In genomic region chr11:134481135-134481534, GRCh38 we compare ENCODE assay signal across 23 cellular contexts.
"Had no signal": no experiment of that assay in that cellular context is flagged by ENCODE, and none has a peak within 500 bp of the region (broad histone marks: within the 10 kb centered on the region; RNA-seq: fewer than 3 reads in every experiment).

No MANE protein-coding gene starts in this region.

- H3K4me3 Mint-ChIP-seq: activated CD4-positive, alpha-beta memory T cell treated with anti-CD3 and anti-CD28 coated beads, Interleukin-2, amount 10 ng/mL, durations not matched to agents 7 days and 5 days; activated CD4-positive, alpha-beta T cell treated with anti-CD3 and anti-CD28 coated beads, Interleukin-2, amount 10 ng/mL, durations not matched to agents 24 days and 14 days; activated naive CD8-positive, alpha-beta T cell treated with anti-CD3 and anti-CD28 coated beads, Interleukin-2, amount 50 U/mL, for 24 hours; activated T-helper 1 cell treated with anti-CD3 and anti-CD28 coated beads, Interleukin-12 subunit alpha, Interleukin-12 subunit beta, Interleukin-2, Interleukin-4 antibody, amounts not matched to agents 30 ng/mL and 10 ng/mL and 1 ng/mL, durations not matched to agents 14 hours and 24 hours and 36 hours; dendritic cell treated with granulocyte-macrophage colony-stimulating factor and Interleukin-4, amounts not matched to agents 40 ng/mL and 50 ng/mL, for 4 days; naive thymus-derived CD4-positive, alpha-beta T cell; neural crest cell; T-helper 17 cell had no signal

- H3K4me1 ChIP-seq: body of pancreas, left lung, upper lobe of right lung had no signal

- ATAC-seq: activated CD4-positive, CD25-positive, alpha-beta regulatory T cell treated with anti-CD3 and anti-CD28 coated beads, Interleukin-2, amount 50 U/mL, for 24 hours; activated naive CD8-positive, alpha-beta T cell treated with anti-CD3 and anti-CD28 coated beads, Interleukin-2, amount 50 U/mL, for 24 hours; body of pancreas; esophagus mucosa; left lung; naive thymus-derived CD4-positive, alpha-beta T cell; stimulated activated naive CD8-positive, alpha-beta T cell treated with anti-CD3 and anti-CD28 coated beads, Interleukin-15, Interleukin-2, amounts not matched to agents 100 U/mL and 50 U/mL, for 24 hours; T-helper 17 cell; upper lobe of right lung had no signal

- H3K36me3 ChIP-seq: left lung, upper lobe of right lung had no signal

- H3K4me1 Mint-ChIP-seq: activated CD4-positive, alpha-beta memory T cell treated with anti-CD3 and anti-CD28 coated beads, Interleukin-2, amount 10 ng/mL, durations not matched to agents 7 days and 5 days; activated CD4-positive, alpha-beta T cell treated with anti-CD3 and anti-CD28 coated beads, Interleukin-2, amount 10 ng/mL, durations not matched to agents 24 days and 14 days; activated naive CD8-positive, alpha-beta T cell treated with anti-CD3 and anti-CD28 coated beads, Interleukin-2, amount 50 U/mL, for 24 hours; naive thymus-derived CD4-positive, alpha-beta T cell had no signal

- DNase-seq: activated CD4-positive, alpha-beta memory T cell treated with anti-CD3 and anti-CD28 coated beads, Interleukin-2, amount 10 ng/mL, durations not matched to agents 7 days and 5 days; activated CD4-positive, alpha-beta T cell treated with anti-CD3 and anti-CD28 coated beads, Interleukin-2, amount 10 ng/mL, durations not matched to agents 24 days and 14 days; activated gamma-delta T cell; activated naive CD4-positive, alpha-beta T cell treated with anti-CD3 and anti-CD28 coated beads, Interleukin-2, amount 50 U/mL, for 16 hours; activated naive CD8-positive, alpha-beta T cell treated with anti-CD3 and anti-CD28 coated beads, Interleukin-2, amount 50 U/mL, for 24 hours; body of pancreas; caudate nucleus; effector CD8-positive, alpha-beta T cell; foreskin melanocyte; left lung; naive thymus-derived CD4-positive, alpha-beta T cell; stimulated activated CD4-positive, alpha-beta T cell treated with anti-CD3 and anti-CD28 coated beads, Interleukin-4, amount 100 ng/mL, for 4 hours; stimulated activated naive CD8-positive, alpha-beta T cell treated with anti-CD3 and anti-CD28 coated beads, Interleukin-15, Interleukin-2, amounts not matched to agents 100 U/mL and 50 U/mL, for 24 hours; SW 1271; T-helper 17 cell had no signal

- H3K27ac Mint-ChIP-seq: activated CD4-positive, alpha-beta memory T cell treated with anti-CD3 and anti-CD28 coated beads, Interleukin-2, amount 10 ng/mL, durations not matched to agents 7 days and 5 days; activated CD4-positive, alpha-beta T cell treated with anti-CD3 and anti-CD28 coated beads, Interleukin-2, amount 10 ng/mL, durations not matched to agents 24 days and 14 days; activated naive CD8-positive, alpha-beta T cell treated with anti-CD3 and anti-CD28 coated beads, Interleukin-2, amount 50 U/mL, for 24 hours; activated T-helper 1 cell treated with anti-CD3 and anti-CD28 coated beads, Interleukin-12 subunit alpha, Interleukin-12 subunit beta, Interleukin-2, Interleukin-4 antibody, amounts not matched to agents 30 ng/mL and 10 ng/mL and 1 ng/mL, durations not matched to agents 14 hours and 24 hours and 36 hours; dendritic cell treated with granulocyte-macrophage colony-stimulating factor and Interleukin-4, amounts not matched to agents 40 ng/mL and 50 ng/mL, for 4 days; naive thymus-derived CD4-positive, alpha-beta T cell; T-helper 17 cell had no signal

- H3K9me3 Mint-ChIP-seq: activated CD4-positive, alpha-beta memory T cell treated with anti-CD3 and anti-CD28 coated beads, Interleukin-2, amount 10 ng/mL, durations not matched to agents 7 days and 5 days; activated CD4-positive, alpha-beta T cell treated with anti-CD3 and anti-CD28 coated beads, Interleukin-2, amount 10 ng/mL, durations not matched to agents 24 days and 14 days; activated naive CD8-positive, alpha-beta T cell treated with anti-CD3 and anti-CD28 coated beads, Interleukin-2, amount 50 U/mL, for 24 hours; activated T-helper 1 cell treated with anti-CD3 and anti-CD28 coated beads, Interleukin-12 subunit alpha, Interleukin-12 subunit beta, Interleukin-2, Interleukin-4 antibody, amounts not matched to agents 30 ng/mL and 10 ng/mL and 1 ng/mL, durations not matched to agents 14 hours and 24 hours and 36 hours; dendritic cell treated with granulocyte-macrophage colony-stimulating factor and Interleukin-4, amounts not matched to agents 40 ng/mL and 50 ng/mL, for 4 days; neural crest cell had no signal

- H3K27ac ChIP-seq: body of pancreas, left lung, upper lobe of right lung, VCaP had no signal

- H3K9me3 ChIP-seq: body of pancreas, left lung, upper lobe of right lung had no signal

- H3K27me3 ChIP-seq: body of pancreas had no signal

- H3K36me3 Mint-ChIP-seq: naive thymus-derived CD4-positive, alpha-beta T cell had no signal

- H3K4me3 ChIP-seq: body of pancreas, left lung, lung, upper lobe of right lung had no signal
